In genomic region chr12:119115296-119115905, GRCh38 we compare ENCODE assay signal across 9 cellular contexts.
DNase-seq lines count a peak whose midpoint lies in the region; ATAC-seq, FAIRE-seq and TF ChIP-seq lines count a peak whose summit lies in the region.
"Had no signal": no experiment of that assay in that cellular context is flagged by ENCODE, and none has a peak within 500 bp of the region (broad histone marks: within the 10 kb centered on the region; RNA-seq: fewer than 3 reads in every experiment).

No MANE protein-coding gene starts in this region.

- in situ Hi-C loops in GM12878 (cut with MboI) = no loop called here

- H3K9me3 ChIP-seq in GM12878 (replicated peaks; ENCODE audit: control insufficient read depth, insufficient read depth, low read length) (no peaks in the 10 kb centered on the region), testis (no peaks in the 10 kb centered on the region)

- H3K4me1 ChIP-seq in GM12878 (ENCODE audit: control insufficient read depth, insufficient read depth, low read length) (no peaks in the 10 kb centered on the region), testis (no peaks in the 10 kb centered on the region)

- no peak for TF ChIP-seq EP300 in GM12878 (IDR thresholded peaks at IDR 0.05; ENCODE audit: borderline replicate concordance in 1 of 2, control insufficient read depth in 1 of 2, low read depth in 2 of 2, low read length in 2 of 2)

- no peaks in the 10 kb centered on the region; a peak in 1 of 4 replicates for H3K27me3 ChIP-seq in GM12878 (replicated peaks in 1 of 2; ENCODE audit: control insufficient read depth in 2 of 2, insufficient read depth in 2 of 2, low read length in 1 of 2)
- no peaks in the 10 kb centered on the region for H3K27me3 ChIP-seq in testis

- H3K4me2 ChIP-seq in GM12878 (ENCODE audit: control insufficient read depth, insufficient read depth) = no peak overlapping the region

- no TSS peak for BruUV-seq in GM12878 (replicated peaks; lab: Mats Ljungman, UMichigan)

- FAIRE-seq in GM12878 (lab: Jason Lieb, UNC) = peak; percentile 23
- FAIRE-seq: TTC549 had no signal

- H3K4me3 ChIP-seq in GM12878 = no peak overlapping the region
- H3K4me3 ChIP-seq in testis = no peak overlapping the region

- no peak overlapping the region for H2AFZ ChIP-seq in GM12878 (ENCODE audit: control insufficient read depth, low read depth, low read length)

- RAD21 ChIA-PET in GM12878 (lab: Charles Lee; ENCODE audit: unreplicated experiment) = no interaction called here

- intact Hi-C loops in GM12878 (cut with micrococcal nuclease; ENCODE audit: unreplicated experiment) = loop anchor here (1.0 to 10.0 kb wide), 2 partner anchors 298 to 429 kb away; no protein-coding TSS in a partner anchor
- intact Hi-C loops in testis (cut with DNase I; ENCODE audit: low total_unique reads) = loop anchor here (10.0 kb wide), 1 partner anchor 299 kb away; no protein-coding TSS in a partner anchor

- DNase-seq in COR-L47 (lab: John Stamatoyannopoulos, UW) (peak; percentile 17), GM19238 (ENCODE audit: insufficient read length, low spot score) (peak; percentile 27), NCI-H345 (lab: John Stamatoyannopoulos, UW) (peak; percentile 55), GM12878 (ENCODE audit: low read depth, low spot score) (no peak), iPS-NIHi11 (ENCODE audit: low spot score) (peak; percentile 82), testis (peak; percentile 50), GOT3 (lab: John Stamatoyannopoulos, UW) (no peak)

- H3K36me3 ChIP-seq in GM12878 (ENCODE audit: control insufficient read depth in 2 of 2, insufficient read depth in 2 of 2, low read length in 1 of 2) (no peaks in the 10 kb centered on the region), testis (ENCODE audit: low read depth, missing control alignments) (no peaks in the 10 kb centered on the region)

- POLR2A ChIA-PET in GM12878 (lab: Charles Lee) = no interaction called here

- WGBS in GM12878 (ENCODE audit: insufficient coverage, insufficient replicate concordance, low lambda C conversion rate, missing lambda C conversion rate) = 3% methylated on average over 2 of the region's 2 CpGs
- WGBS in testis, 2 donors = 37 to 39% methylated on average over 2 of the region's 2 CpGs

- no peaks in the 10 kb centered on the region for H3K79me2 ChIP-seq in GM12878 (ENCODE audit: control insufficient read depth, insufficient read depth, low read length)

- H3K27ac ChIP-seq in GM12878 (ENCODE audit: control insufficient read depth, insufficient read depth) (no peak overlapping the region), testis (no peak overlapping the region)

- TF ChIP-seq RAD21 in GM12878 (IDR thresholded peaks at IDR 0.05; ENCODE audit: insufficient read depth, low read depth, low read length) = peak; percentile 53

- peak; percentile 51 for ATAC-seq in GM12878
- ATAC-seq in GM21723 (IDR thresholded peaks at IDR 0.05; ENCODE audit: unreplicated experiment) = no peak

- TF ChIP-seq POLR2A in GM12878 (IDR thresholded peaks at IDR 0.05; ENCODE audit: low read depth, low read length) (no peak), testis (IDR thresholded peaks at IDR 0.05) (no peak)

- SMC1A ChIA-PET in GM12878 (lab: Charles Lee; ENCODE audit: uncharacterized antibody, unreplicated experiment) = interaction anchor here (1.3 kb wide), 1 partner anchor 299 kb away, joined by 5 read pairs; no protein-coding TSS in a partner anchor

- peak; percentile 66 to 81 (median 77) for TF ChIP-seq CTCF in GM12878 (IDR thresholded peaks at IDR 0.05 in 2 of 3, conservative IDR thresholded peaks at IDR 0.05 in 1 of 3; ENCODE audit: control insufficient read depth in 2 of 3, extremely low read depth in 1 of 3, insufficient read depth in 1 of 3, low read depth in 3 of 3, low read length in 3 of 3)
- peak; percentile 69 to 94 (median 77) for TF ChIP-seq CTCF in testis (IDR thresholded peaks at IDR 0.05)

- CTCF ChIA-PET in GM12878 (lab: Yijun Ruan, JAX) = interaction anchor here (0.6 to 1.4 kb wide), 3 partner anchors 23 to 298 kb away, joined by 3 read pairs; no protein-coding TSS in a partner anchor

- H4K20me1 ChIP-seq in GM12878 (ENCODE audit: control insufficient read depth, insufficient read depth) = no peaks in the 10 kb centered on the region

- H3K9ac ChIP-seq in GM12878 (ENCODE audit: control insufficient read depth, insufficient read depth, low read length) = no peak overlapping the region

TF ChIP-seq in GM12878, 131 proteins besides CTCF, POLR2A, EP300 and RAD21:
- TF ChIP-seq BCL11A (IDR thresholded peaks at IDR 0.05; ENCODE audit: low read depth, low read length) (no peak), MLLT1 (IDR thresholded peaks at IDR 0.05) (no peak), EGR1 (IDR thresholded peaks at IDR 0.05; ENCODE audit: borderline replicate concordance in 1 of 2, low read depth in 2 of 2, low read length in 2 of 2) (no peak), HDGF (IDR thresholded peaks at IDR 0.05) (no peak), ETV6 (conservative IDR thresholded peaks at IDR 0.05 in 1 of 2, IDR thresholded peaks at IDR 0.05 in 1 of 2; ENCODE audit: borderline replicate concordance in 1 of 2, low read depth in 1 of 2) (no peak), ZBED1 (IDR thresholded peaks at IDR 0.05; ENCODE audit: borderline replicate concordance) (no peak), NR2C2 (IDR thresholded peaks at IDR 0.05; ENCODE audit: borderline replicate concordance, control insufficient read depth, insufficient read length, low read depth) (no peak), SMC3 (IDR thresholded peaks at IDR 0.05; ENCODE audit: borderline replicate concordance, low read length) (peak; percentile 50; the same call in 1 of the 2 replicates)
- TF ChIP-seq, protein P1, sequence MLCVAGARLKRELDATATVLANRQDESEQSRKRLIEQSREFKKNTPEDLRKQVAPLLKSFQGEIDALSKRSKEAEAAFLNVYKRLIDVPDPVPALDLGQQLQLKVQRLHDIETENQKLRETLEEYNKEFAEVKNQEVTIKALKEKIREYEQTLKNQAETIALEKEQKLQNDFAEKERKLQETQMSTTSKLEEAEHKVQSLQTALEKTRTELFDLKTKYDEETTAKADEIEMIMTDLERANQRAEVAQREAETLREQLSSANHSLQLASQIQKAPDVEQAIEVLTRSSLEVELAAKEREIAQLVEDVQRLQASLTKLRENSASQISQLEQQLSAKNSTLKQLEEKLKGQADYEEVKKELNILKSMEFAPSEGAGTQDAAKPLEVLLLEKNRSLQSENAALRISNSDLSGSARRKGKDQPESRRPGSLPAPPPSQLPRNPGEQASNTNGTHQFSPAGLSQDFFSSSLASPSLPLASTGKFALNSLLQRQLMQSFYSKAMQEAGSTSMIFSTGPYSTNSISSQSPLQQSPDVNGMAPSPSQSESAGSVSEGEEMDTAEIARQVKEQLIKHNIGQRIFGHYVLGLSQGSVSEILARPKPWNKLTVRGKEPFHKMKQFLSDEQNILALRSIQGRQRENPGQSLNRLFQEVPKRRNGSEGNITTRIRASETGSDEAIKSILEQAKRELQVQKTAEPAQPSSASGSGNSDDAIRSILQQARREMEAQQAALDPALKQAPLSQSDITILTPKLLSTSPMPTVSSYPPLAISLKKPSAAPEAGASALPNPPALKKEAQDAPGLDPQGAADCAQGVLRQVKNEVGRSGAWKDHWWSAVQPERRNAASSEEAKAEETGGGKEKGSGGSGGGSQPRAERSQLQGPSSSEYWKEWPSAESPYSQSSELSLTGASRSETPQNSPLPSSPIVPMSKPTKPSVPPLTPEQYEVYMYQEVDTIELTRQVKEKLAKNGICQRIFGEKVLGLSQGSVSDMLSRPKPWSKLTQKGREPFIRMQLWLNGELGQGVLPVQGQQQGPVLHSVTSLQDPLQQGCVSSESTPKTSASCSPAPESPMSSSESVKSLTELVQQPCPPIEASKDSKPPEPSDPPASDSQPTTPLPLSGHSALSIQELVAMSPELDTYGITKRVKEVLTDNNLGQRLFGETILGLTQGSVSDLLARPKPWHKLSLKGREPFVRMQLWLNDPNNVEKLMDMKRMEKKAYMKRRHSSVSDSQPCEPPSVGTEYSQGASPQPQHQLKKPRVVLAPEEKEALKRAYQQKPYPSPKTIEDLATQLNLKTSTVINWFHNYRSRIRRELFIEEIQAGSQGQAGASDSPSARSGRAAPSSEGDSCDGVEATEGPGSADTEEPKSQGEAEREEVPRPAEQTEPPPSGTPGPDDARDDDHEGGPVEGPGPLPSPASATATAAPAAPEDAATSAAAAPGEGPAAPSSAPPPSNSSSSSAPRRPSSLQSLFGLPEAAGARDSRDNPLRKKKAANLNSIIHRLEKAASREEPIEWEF (IDR thresholded peaks at IDR 0.05; ENCODE audit: insufficient replicate concordance, low read depth, low read length) = no peak

Comparison
In these comparisons a context has a peak if more than half of its experiments do, and no peak if none do; other contexts are left out.
1. DNase-seq: peak in COR-L47 (single experiment), GM19238 (single experiment), NCI-H345 (single experiment), iPS-NIHi11 (single experiment) and testis (single experiment); none in GM12878 (single experiment) and GOT3 (single experiment).